13 cellular contexts compared by ENCODE assay signal in genomic region chr14:55073856-55074255, GRCh38. TPM values are rescaled to one million over a fixed set of nuclear protein-coding genes. Genes with fewer than 3 reads are reported as not detected.
DNase-seq lines count a peak whose midpoint lies in the region; ATAC-seq and TF ChIP-seq lines count a peak whose summit lies in the region.
"Had no signal": no experiment of that assay in that cellular context is flagged by ENCODE, and none has a peak within 500 bp of the region (broad histone marks: within the 10 kb centered on the region; RNA-seq: fewer than 3 reads in every experiment).

No MANE protein-coding gene starts in this region.

- peak overlapping the region; percentile 22 for H3K4me2 ChIP-seq in GM23248 (ENCODE audit: unreplicated experiment)

- H3K9ac ChIP-seq in GM23248: peak overlapping the region; percentile 50
- no peak overlapping the region for H3K9ac ChIP-seq in SK-N-MC (ENCODE audit: insufficient read length)

- no peaks in the 10 kb centered on the region for H3K79me2 ChIP-seq in GM23248 (ENCODE audit: insufficient read depth)

- TF ChIP-seq POLR2A in upper lobe of left lung (IDR thresholded peaks at IDR 0.05): no peak

- peaks cover 2% of the 10 kb centered on the region for H3K36me3 Mint-ChIP-seq in chondrocyte (ENCODE audit: low read depth)
- H3K36me3 Mint-ChIP-seq: activated naive CD4-positive, alpha-beta T cell treated with anti-CD3 and anti-CD28 coated beads, Interleukin-2, amount 50 U/mL, for 72 hours had no signal

- TF ChIP-seq EP300 in upper lobe of left lung (IDR thresholded peaks at IDR 0.05): no peak

- peak overlapping the region; percentile 59 for H3K27ac Mint-ChIP-seq in chondrocyte (ENCODE audit: unreplicated experiment)
- H3K27ac Mint-ChIP-seq: nephron progenitor cell had no signal

- in situ Hi-C loops in GM23248 (cut with MboI): no loop called here

- no peaks in the 10 kb centered on the region for H3K36me3 ChIP-seq in GM23248 (ENCODE audit: low read depth)
- H3K36me3 ChIP-seq in SK-N-MC (ENCODE audit: insufficient read depth, low read length): peaks cover 6% of the 10 kb centered on the region; the same call in 1 of the 2 replicates
- H3K36me3 ChIP-seq in upper lobe of left lung: no peaks in the 10 kb centered on the region
- H3K36me3 ChIP-seq: left lung, thyroid gland had no signal

- no peak overlapping the region for H3K4me3 Mint-ChIP-seq in chondrocyte (ENCODE audit: unreplicated experiment)
- H3K4me3 Mint-ChIP-seq: nephron progenitor cell had no signal

- no peaks in the 10 kb centered on the region for H3K9me2 ChIP-seq in GM23248 (ENCODE audit: insufficient read depth)

- no peak overlapping the region for H3K4me3 ChIP-seq in GM23248
- H3K4me3 ChIP-seq in SK-N-MC: no peak overlapping the region
- no peak overlapping the region for H3K4me3 ChIP-seq in retinal pigment epithelial cell (ENCODE audit: low read length)
- H3K4me3 ChIP-seq in upper lobe of left lung: no peak overlapping the region
- H3K4me3 ChIP-seq: left lung, thyroid gland had no signal

- H2AFZ ChIP-seq in GM23248: 0 out of 2 replicates have a peak overlapping the region, but pooled peaks have one; percentile 1

- peak; percentile 79 for DNase-seq in GM23248
- DNase-seq in SK-N-MC (ENCODE audit: low read depth, low spot score): no peak
- no peak for DNase-seq in chondrocyte (ENCODE audit: low spot score)
- peak; percentile 62 for DNase-seq in retinal pigment epithelial cell (ENCODE audit: low read depth)
- no peak for DNase-seq in NCI-H510A treated with DMSO at 0.1 percent for 48 hours (lab: John Stamatoyannopoulos, UW)
- DNase-seq in caudate nucleus (lab: John Stamatoyannopoulos, UW): no peak
- no peak for DNase-seq in upper lobe of left lung
- DNase-seq in superior temporal gyrus (ENCODE audit: extremely low spot score): no peak
- DNase-seq: left lung, nephron progenitor cell, T-helper 9 cell, thyroid gland had no signal

- H3K4me1 ChIP-seq in GM23248 (ENCODE audit: insufficient read depth) (peaks cover 45% of the 10 kb centered on the region), upper lobe of left lung (peaks cover 12 to 17% (median 15%) of the 10 kb centered on the region in 4 donors)

- H3K4me1 Mint-ChIP-seq in chondrocyte (ENCODE audit: low read depth): peaks cover 46% of the 10 kb centered on the region

- no peaks in the 10 kb centered on the region for H3K27me3 ChIP-seq in GM23248 (replicated peaks; ENCODE audit: insufficient read depth)
- no peaks in the 10 kb centered on the region for H3K27me3 ChIP-seq in upper lobe of left lung
- H3K27me3 ChIP-seq: left lung, thyroid gland had no signal

- 43 to 59% methylated on average over 2 of the region's 2 CpGs for WGBS in GM23248 (ENCODE audit: low coverage in 1 of 2, low lambda C conversion rate in 2 of 2, missing lambda C conversion rate in 2 of 2), 2 experiments
- WGBS in upper lobe of left lung, 2 donors: 55 to 59% methylated on average over 2 of the region's 2 CpGs

- no peaks in the 10 kb centered on the region for H3K9me3 Mint-ChIP-seq in chondrocyte (ENCODE audit: low read depth)
- H3K9me3 Mint-ChIP-seq: activated naive CD4-positive, alpha-beta T cell treated with anti-CD3 and anti-CD28 coated beads, Interleukin-2, amount 50 U/mL, for 72 hours; nephron progenitor cell had no signal

- no peak for ATAC-seq in upper lobe of left lung (ENCODE audit: low FRiP score in 2 of 2)
- ATAC-seq: left lung had no signal

- TF ChIP-seq CTCF in chondrocyte (IDR thresholded peaks at IDR 0.05) (no peak), retinal pigment epithelial cell (conservative IDR thresholded peaks at IDR 0.05; ENCODE audit: low read depth, low read length) (no peak), upper lobe of left lung (IDR thresholded peaks at IDR 0.05) (no peak)

- H3F3A ChIP-seq in GM23248 (ENCODE audit: insufficient read depth): peaks cover 45% of the 10 kb centered on the region

- no peaks in the 10 kb centered on the region for H4K20me1 ChIP-seq in GM23248 (ENCODE audit: insufficient read depth)

- H3K27ac ChIP-seq in GM23248: peak overlapping the region; percentile 32
- H3K27ac ChIP-seq in SK-N-MC: 0 out of 2 replicates have a peak overlapping the region, but pooled peaks have one; percentile 2
- no peak overlapping the region for H3K27ac ChIP-seq in caudate nucleus (ENCODE audit: low read depth, low read length)
- no peak overlapping the region for H3K27ac ChIP-seq in upper lobe of left lung
- H3K27ac ChIP-seq: thyroid gland had no signal

- no peaks in the 10 kb centered on the region for H3K27me3 Mint-ChIP-seq in chondrocyte (ENCODE audit: low read depth)

- no peaks in the 10 kb centered on the region for H3K9me3 ChIP-seq in GM23248 (ENCODE audit: low read depth)
- no peaks in the 10 kb centered on the region for H3K9me3 ChIP-seq in SK-N-MC (ENCODE audit: low read depth, low read length)
- H3K9me3 ChIP-seq in upper lobe of left lung: no peaks in the 10 kb centered on the region
- H3K9me3 ChIP-seq: left lung, thyroid gland had no signal

RNA-seq across cellular contexts. Expression of gene MAPK1IP1L, which starts 22.4 kb away (rescaled TPM):
- 79.4 and 92.6 TPM in 2 replicates for total RNA-seq in GM23248 (2014; rRNA removed; shearing (Covaris generic))
- 89.0 and 92.5 TPM in 2 replicates for polyA plus RNA-seq in GM23248 (2016; fragmentation: Nextera tagmentation; extraction: Ambion mirVana)
- total RNA-seq in chondrocyte (85.0 to 91.7 TPM (median 87.3 TPM) in 3 replicates), upper lobe of left lung (10 to 100 TPM; 22.0 to 81.8 (median 59.3) TPM)

RNA-seq across cellular contexts. Expression of gene SOCS4, which starts 46.8 kb away (rescaled TPM):
- 15.7 TPM in 2 replicates for total RNA-seq in GM23248 (2014; rRNA removed; shearing (Covaris generic))
- polyA plus RNA-seq in GM23248 (2016; fragmentation: Nextera tagmentation; extraction: Ambion mirVana): 7.4 and 7.7 TPM in 2 replicates
- total RNA-seq in chondrocyte (23.6 to 29.0 TPM (median 25.0 TPM) in 3 replicates), upper lobe of left lung (10 to 100 TPM in 4 of 6 donors, 1 to 10 TPM in 2; 4.4 to 26.5 (median 18.4) TPM)

RNA-seq across cellular contexts. Expression of gene WDHD1, which starts 47.0 kb away (rescaled TPM):
- 6.3 and 9.6 TPM in 2 replicates for total RNA-seq in GM23248 (2014; rRNA removed; shearing (Covaris generic))
- polyA plus RNA-seq in GM23248 (2016; fragmentation: Nextera tagmentation; extraction: Ambion mirVana): 6.6 and 7.5 TPM in 2 replicates
- 7.1 to 15.0 TPM (median 7.6 TPM) in 3 replicates for total RNA-seq in chondrocyte
- 1 to 10 TPM; 1.0 to 5.0 (median 2.6) TPM for total RNA-seq in upper lobe of left lung

RNA-seq across cellular contexts. Expression of gene LGALS3, which starts 55.2 kb away (rescaled TPM):
- total RNA-seq in GM23248 (2014; rRNA removed; shearing (Covaris generic)): 297 and 363 TPM in 2 replicates
- 541 and 553 TPM in 2 replicates for polyA plus RNA-seq in GM23248 (2016; fragmentation: Nextera tagmentation; extraction: Ambion mirVana)
- total RNA-seq in chondrocyte: 53.5 to 56.2 TPM (median 54.1 TPM) in 3 replicates
- total RNA-seq in upper lobe of left lung: 100 to 1,000 TPM; 205 to 710 (median 440) TPM

Comparison
In these comparisons a context has a peak if more than half of its experiments do, and no peak if none do; other contexts are left out.
1. DNase-seq: peak in GM23248 (single experiment) and retinal pigment epithelial cell (single experiment); none in SK-N-MC (single experiment), chondrocyte (single experiment), NCI-H510A treated with DMSO at 0.1 percent for 48 hours (single experiment), caudate nucleus (0 of 61), upper lobe of left lung (0 of 2) and superior temporal gyrus (single experiment).
2. H3K27ac ChIP-seq: peak in GM23248 (single experiment) and SK-N-MC (single experiment); none in caudate nucleus (single experiment) and upper lobe of left lung (0 of 4).